21 cellular contexts compared by ENCODE assay signal in genomic region chr2:2899826-2900225, GRCh38.
A peak's percentile ranks its signal among the peaks of the same experiment; 100 is the strongest.
DNase-seq lines count a peak whose midpoint lies in the region; ATAC-seq and TF ChIP-seq lines count a peak whose summit lies in the region.
"Had no signal": no experiment of that assay in that cellular context is flagged by ENCODE, and none has a peak within 500 bp of the region (broad histone marks: within the 10 kb centered on the region; RNA-seq: fewer than 3 reads in every experiment).

No MANE protein-coding gene starts in this region.

- no peaks in the 10 kb centered on the region for H3K79me2 ChIP-seq in mesendoderm (ENCODE audit: control insufficient read depth, insufficient read depth, low read length)

- no peaks in the 10 kb centered on the region for H3K4me1 ChIP-seq in mesendoderm (ENCODE audit: control insufficient read depth, low read depth, low read length)
- H3K4me1 ChIP-seq: Caco-2 had no signal

- H3K9me3 Mint-ChIP-seq in endothelial cell (ENCODE audit: unreplicated experiment) = no peaks in the 10 kb centered on the region

- WGBS in mesendoderm (ENCODE audit: extremely low coverage, insufficient coverage, low lambda C conversion rate) = no CpG with 5 or more reads among the region's 4 CpGs

- no peak overlapping the region for H3K18ac ChIP-seq in mesendoderm (ENCODE audit: low read length)

- TF ChIP-seq CTCF in endothelial cell (IDR thresholded peaks at IDR 0.05; ENCODE audit: unreplicated experiment) = no peak

- no peak overlapping the region for H3K4ac ChIP-seq in mesendoderm (ENCODE audit: low read depth, low read length)

- H3K4me3 Mint-ChIP-seq in endothelial cell (ENCODE audit: unreplicated experiment) = no peak overlapping the region
- H3K4me3 Mint-ChIP-seq: HFFc6 had no signal

- no peak overlapping the region for H3K4me2 ChIP-seq in mesendoderm (ENCODE audit: low read length)

- H3K4me3 ChIP-seq in mesendoderm (ENCODE audit: low read length) = no peak overlapping the region
- H3K4me3 ChIP-seq: K562 had no signal

- H3K27me3 Mint-ChIP-seq in endothelial cell (ENCODE audit: unreplicated experiment) = no peaks in the 10 kb centered on the region

- no peak overlapping the region for H3K27ac Mint-ChIP-seq in endothelial cell (ENCODE audit: unreplicated experiment)
- H3K27ac Mint-ChIP-seq: HFFc6 had no signal

- DNase-seq in DMS153 treated with DMSO at 0.1 percent for 48 hours (lab: John Stamatoyannopoulos, UW; ENCODE audit: unreplicated experiment) (peak; percentile 17), DMS153 (lab: John Stamatoyannopoulos, UW) (no peak), NCI-H146 (lab: John Stamatoyannopoulos, UW) (peak; percentile 23), RPMI8226 (peak; percentile 35), mesendoderm (peak; percentile 34), middle frontal gyrus (ENCODE audit: extremely low spot score, low spot score) (no peak), endothelial cell (ENCODE audit: low spot score) (no peak)
- DNase-seq: 8988T, Caco-2, DMS79 treated with DMSO at 0.1 percent for 48 hours, GDM1, HFFc6, NCI-H1048, NCI-H187, NCI-H2171 treated with DMSO at 0.1 percent for 48 hours, NCI-H510A treated with DMSO at 0.1 percent for 48 hours, Right ventricle myocardium superior had no signal

- peaks cover 4% of the 10 kb centered on the region for H3K4me1 Mint-ChIP-seq in endothelial cell (ENCODE audit: unreplicated experiment)

- H2BK5ac ChIP-seq in mesendoderm (ENCODE audit: low read length) = no peak overlapping the region

- no peak overlapping the region for H3K9ac ChIP-seq in mesendoderm (ENCODE audit: low read length)

- no peak overlapping the region for H3K56ac ChIP-seq in mesendoderm (ENCODE audit: low read length)

- no peak overlapping the region for H3K27ac ChIP-seq in mesendoderm (ENCODE audit: low read depth, low read length)
- H3K27ac ChIP-seq: C4-2B had no signal

- H3K36me3 Mint-ChIP-seq in endothelial cell (ENCODE audit: low read depth, unreplicated experiment) = no peaks in the 10 kb centered on the region

- H3K27me3 ChIP-seq in mesendoderm (ENCODE audit: insufficient read depth, low read length, poor library complexity) = no peaks in the 10 kb centered on the region

- H3K79me1 ChIP-seq in mesendoderm (ENCODE audit: low read length) = no peaks in the 10 kb centered on the region

- no peak overlapping the region for H2AK5ac ChIP-seq in mesendoderm (ENCODE audit: low read length)

- no peak overlapping the region for H2BK15ac ChIP-seq in mesendoderm (replicated peaks; ENCODE audit: low read depth)

- H4K5ac ChIP-seq in mesendoderm (ENCODE audit: low read length) = no peak overlapping the region

- no peaks in the 10 kb centered on the region for H3K36me3 ChIP-seq in mesendoderm (ENCODE audit: control insufficient read depth, insufficient read depth, low read length)

- no peak overlapping the region for H4K8ac ChIP-seq in mesendoderm (ENCODE audit: low read depth, low read length)

- ATAC-seq in HG03095 (IDR thresholded peaks at IDR 0.05; ENCODE audit: unreplicated experiment) = no peak
- ATAC-seq: K562, Panc1 had no signal

- no peak overlapping the region for H3K23ac ChIP-seq in mesendoderm (ENCODE audit: low read length)

- H2BK120ac ChIP-seq in mesendoderm (ENCODE audit: low read depth, low read length) = no peak overlapping the region

Comparison
In these comparisons a context has a peak if more than half of its experiments do, and no peak if none do; other contexts are left out.
1. DNase-seq: peak in DMS153 treated with DMSO at 0.1 percent for 48 hours (single experiment), NCI-H146 (single experiment), RPMI8226 (single experiment) and mesendoderm (single experiment); none in DMS153 (single experiment), middle frontal gyrus (single experiment) and endothelial cell (single experiment).